ENCODE assay signal across 2 cellular contexts in genomic region chr11:129786112-129786416, GRCh38. TPM values are rescaled to one million over a fixed set of nuclear protein-coding genes. Genes with fewer than 3 reads are reported as not detected.
"Had no signal": no experiment of that assay in that cellular context is flagged by ENCODE, and none has a peak within 500 bp of the region (broad histone marks: within the 10 kb centered on the region; RNA-seq: fewer than 3 reads in every experiment).

No MANE protein-coding gene starts in this region.

RNA-seq across cellular contexts. Expression of gene TMEM45B, which starts 29.6 kb away (rescaled TPM):
- total RNA-seq: endodermal cell, left cardiac atrium had no signal
